8 cellular contexts compared by ENCODE assay signal in the genomic region with DNA sequence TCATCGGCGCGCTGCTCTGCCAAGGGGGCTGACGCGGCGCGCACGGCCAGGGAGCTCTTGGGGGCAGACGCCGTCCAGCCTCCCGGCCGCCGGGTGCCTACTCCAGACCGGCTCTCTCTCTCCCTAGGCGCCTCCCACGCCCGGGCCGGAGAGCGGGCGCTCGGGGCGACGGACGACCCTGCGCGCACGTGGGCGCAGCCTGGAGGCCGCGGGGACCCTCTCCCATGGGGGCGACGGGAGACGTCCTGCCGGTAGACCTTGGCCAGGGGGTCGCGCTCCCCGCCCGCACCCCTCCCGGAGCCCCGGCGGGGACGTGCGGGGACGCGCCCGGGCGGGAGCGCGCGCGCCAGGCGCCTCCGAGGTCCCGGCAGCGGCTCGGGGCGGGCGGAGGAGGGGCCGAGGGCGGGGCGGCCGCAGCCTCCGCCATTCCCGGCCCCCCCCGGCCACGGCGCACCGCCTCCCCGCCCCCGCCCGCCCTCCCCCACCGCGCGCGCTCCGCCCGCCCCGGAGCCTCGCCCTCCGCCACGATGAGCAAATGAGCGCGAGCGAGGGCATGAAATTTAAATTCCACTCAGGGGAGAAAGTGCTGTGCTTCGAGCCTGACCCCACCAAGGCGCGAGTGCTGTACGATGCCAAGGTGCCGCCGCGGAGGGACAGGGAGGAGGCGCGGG. TPM values are rescaled to one million over a fixed set of nuclear protein-coding genes. Genes with fewer than 3 reads are reported as not detected.
DNase-seq lines count a peak whose midpoint lies in the region; ATAC-seq and TF ChIP-seq lines count a peak whose summit lies in the region.

A gene with protein sequence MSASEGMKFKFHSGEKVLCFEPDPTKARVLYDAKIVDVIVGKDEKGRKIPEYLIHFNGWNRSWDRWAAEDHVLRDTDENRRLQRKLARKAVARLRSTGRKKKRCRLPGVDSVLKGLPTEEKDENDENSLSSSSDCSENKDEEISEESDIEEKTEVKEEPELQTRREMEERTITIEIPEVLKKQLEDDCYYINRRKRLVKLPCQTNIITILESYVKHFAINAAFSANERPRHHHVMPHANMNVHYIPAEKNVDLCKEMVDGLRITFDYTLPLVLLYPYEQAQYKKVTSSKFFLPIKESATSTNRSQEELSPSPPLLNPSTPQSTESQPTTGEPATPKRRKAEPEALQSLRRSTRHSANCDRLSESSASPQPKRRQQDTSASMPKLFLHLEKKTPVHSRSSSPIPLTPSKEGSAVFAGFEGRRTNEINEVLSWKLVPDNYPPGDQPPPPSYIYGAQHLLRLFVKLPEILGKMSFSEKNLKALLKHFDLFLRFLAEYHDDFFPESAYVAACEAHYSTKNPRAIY (plus strand): TSS at position 509 of the 671 bp plus-strand sequence. CDS start 27 bp downstream, at position 536.

- H3K9me3 Mint-ChIP-seq in natural killer cell treated with Interleukin-12 subunit alpha and Interleukin-12 subunit beta and Interleukin-15 and Interleukin-18, amount 100 ng/mL, for 72 hours, result no peaks in the 10 kb centered on the region

- H3K27me3 ChIP-seq in OCI-LY3 (ENCODE audit: low read depth, low read length), result no peaks in the 10 kb centered on the region
- no peaks in the 10 kb centered on the region for H3K27me3 ChIP-seq in thyroid gland

- no peak for TF ChIP-seq CTCF in AG09319 (IDR thresholded peaks at IDR 0.05; ENCODE audit: low read depth, low read length)
- TF ChIP-seq CTCF in OCI-LY3 (IDR thresholded peaks at IDR 0.05; ENCODE audit: low read depth, low read length), result no peak
- TF ChIP-seq CTCF in fibroblast of villous mesenchyme (IDR thresholded peaks at IDR 0.05; ENCODE audit: insufficient read depth, low read depth, low read length), result no peak
- TF ChIP-seq CTCF in thyroid gland (IDR thresholded peaks at IDR 0.05), result no peak

- H3K27ac Mint-ChIP-seq in natural killer cell treated with Interleukin-12 subunit alpha and Interleukin-12 subunit beta and Interleukin-15 and Interleukin-18, amount 100 ng/mL, for 72 hours, result peak within 1 kb of the TSS; percentile 92 to 93

- intact Hi-C loops in thyroid gland (cut with DNase I), result no loop called here

- peaks cover 8 to 12% of the 10 kb centered on the region in 2 donors for H3K4me1 Mint-ChIP-seq in natural killer cell treated with Interleukin-12 subunit alpha and Interleukin-12 subunit beta and Interleukin-15 and Interleukin-18, amount 100 ng/mL, for 72 hours (ENCODE audit: low read depth in 2 of 2)

- TF ChIP-seq POLR2A in thyroid gland (IDR thresholded peaks at IDR 0.05), result peak in 1 of 2 donors; percentile 56

- H4K20me1 ChIP-seq in OCI-LY3 (ENCODE audit: insufficient read depth, low read length), result no peaks in the 10 kb centered on the region

- H3K4me1 ChIP-seq in OCI-LY3 (ENCODE audit: low read length) (peaks cover 53% of the 10 kb centered on the region), thyroid gland (no peaks in the 10 kb centered on the region)

- ATAC-seq in GM18519 (IDR thresholded peaks at IDR 0.05; ENCODE audit: low FRiP score, unreplicated experiment) (peak; percentile 32), HG03039 (IDR thresholded peaks at IDR 0.05; ENCODE audit: unreplicated experiment) (peak; percentile 36)
- ATAC-seq in natural killer cell treated with Interleukin-12 subunit alpha and Interleukin-12 subunit beta and Interleukin-15 and Interleukin-18, amount 100 ng/mL, for 72 hours, result peak; percentile 80 to 83

- DNase-seq in AG09319 (ENCODE audit: extremely low read depth, low read depth) (peak; percentile 24), activated gamma-delta T cell treated with Interleukin-2 at 50 U/mL for 16 hours (peak; percentile 41), fibroblast of villous mesenchyme (ENCODE audit: low read depth) (peak; percentile 62), thyroid gland (peak; percentile 72 to 73)
- peak; percentile 76 for DNase-seq in natural killer cell treated with Interleukin-12 subunit alpha and Interleukin-12 subunit beta and Interleukin-15 and Interleukin-18, amount 100 ng/mL, for 72 hours (ENCODE audit: low spot score)

- no CpG with 5 or more reads among the region's 93 CpGs for WGBS in thyroid gland, 2 donors

- H3K27ac ChIP-seq in OCI-LY3 (ENCODE audit: low read length), result peak within 1 kb of the TSS; percentile 98
- peak within 1 kb of the TSS; percentile 77 to 89 (median 81) for H3K27ac ChIP-seq in thyroid gland

- H3K79me2 ChIP-seq in OCI-LY3 (ENCODE audit: low read length), result peaks cover 32% of the 10 kb centered on the region

- no peak within 1 kb of the TSS for H2AFZ ChIP-seq in OCI-LY3 (ENCODE audit: low read depth, low read length)

- no peaks in the 10 kb centered on the region for H3K9me3 ChIP-seq in OCI-LY3 (ENCODE audit: insufficient read depth, low read length)
- H3K9me3 ChIP-seq in thyroid gland, result no peaks in the 10 kb centered on the region

- peaks cover 4 to 7% of the 10 kb centered on the region in 2 donors for H3K27me3 Mint-ChIP-seq in natural killer cell treated with Interleukin-12 subunit alpha and Interleukin-12 subunit beta and Interleukin-15 and Interleukin-18, amount 100 ng/mL, for 72 hours

- H3K4me3 Mint-ChIP-seq in natural killer cell treated with Interleukin-12 subunit alpha and Interleukin-12 subunit beta and Interleukin-15 and Interleukin-18, amount 100 ng/mL, for 72 hours, result peak within 1 kb of the TSS; percentile 96

- peak within 1 kb of the TSS; percentile 94 for H3K4me2 ChIP-seq in OCI-LY3 (ENCODE audit: low read length)

- H3K36me3 ChIP-seq in OCI-LY3 (replicated peaks; ENCODE audit: low read depth, low read length) (peaks cover 22% of the 10 kb centered on the region), thyroid gland (peaks cover 0 to 12% of the 10 kb centered on the region in 2 donors)

- peak within 1 kb of the TSS; percentile 100 for H3K4me3 ChIP-seq in OCI-LY3 (ENCODE audit: low read length)
- peak within 1 kb of the TSS; percentile 74 for H3K4me3 ChIP-seq in fibroblast of villous mesenchyme (ENCODE audit: low read depth, low read length)
- peak within 1 kb of the TSS; percentile 35 to 83 (median 64) for H3K4me3 ChIP-seq in thyroid gland (replicated peaks in 1 of 3)

- H3K36me3 Mint-ChIP-seq in natural killer cell treated with Interleukin-12 subunit alpha and Interleukin-12 subunit beta and Interleukin-15 and Interleukin-18, amount 100 ng/mL, for 72 hours, result peaks cover 6% of the 10 kb centered on the region

- peak within 1 kb of the TSS; percentile 100 for H3K9ac ChIP-seq in OCI-LY3 (ENCODE audit: low read length)

RNA-seq across cellular contexts. Expression of the gene that starts here (rescaled TPM):
- total RNA-seq in fibroblast of villous mesenchyme (23.8 and 32.8 TPM in 2 replicates), thyroid gland (10 to 100 TPM; 18.4 to 21.8 (median 21.6) TPM)
- total RNA-seq in natural killer cell treated with Interleukin-12 subunit alpha and Interleukin-12 subunit beta and Interleukin-15 and Interleukin-18, amount 100 ng/mL, for 72 hours, result 10 to 100 TPM; 23.9 to 34.9 TPM

Comparison
In these comparisons a context has a peak if more than half of its experiments do, and no peak if none do; other contexts are left out.
1. Peak in every context shown above with its lines: DNase-seq, ATAC-seq, H3K4me3 ChIP-seq and H3K27ac ChIP-seq.
2. DNase-seq: peak in every context shown above with its lines; median percentile 76 in natural killer cell treated with Interleukin-12 subunit alpha and Interleukin-12 subunit beta and Interleukin-15 and Interleukin-18, amount 100 ng/mL, for 72 hours; 72 in thyroid gland; 62 in fibroblast of villous mesenchyme; 41 in activated gamma-delta T cell treated with Interleukin-2 at 50 U/mL for 16 hours; 24 in AG09319.